12 cellular contexts compared by ENCODE assay signal in the genomic region with DNA sequence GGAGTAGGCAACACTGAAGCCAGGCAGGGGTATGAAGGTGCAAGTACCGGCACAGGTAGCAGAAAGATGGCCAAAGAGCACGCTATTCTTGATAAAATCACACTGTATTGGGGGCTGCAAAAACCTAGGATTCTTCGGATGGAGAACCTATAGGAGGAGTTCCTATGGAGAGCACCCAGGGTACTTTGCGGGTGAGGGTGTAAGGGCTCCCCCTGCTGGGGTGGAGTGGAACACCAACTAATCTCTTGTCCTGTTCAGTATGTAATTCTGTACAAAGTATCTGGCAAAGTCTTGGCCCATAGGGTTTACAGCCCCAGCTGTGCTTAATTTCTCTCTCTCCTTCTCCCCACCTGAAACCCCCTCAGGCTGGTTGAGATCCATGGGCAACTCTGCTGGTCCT.
DNase-seq lines count a peak whose midpoint lies in the region; ATAC-seq, FAIRE-seq and TF ChIP-seq lines count a peak whose summit lies in the region.
"Had no signal": no experiment of that assay in that cellular context is flagged by ENCODE, and none has a peak within 500 bp of the region (broad histone marks: within the 10 kb centered on the region; RNA-seq: fewer than 3 reads in every experiment).

No MANE protein-coding gene starts in this region.

- POLR2A ChIA-PET in SK-N-SH (lab: Yijun Ruan, JAX) (no interaction called here), GM12878 (lab: Charles Lee) (no interaction called here)

- TF ChIP-seq POLR2A in GM12878 (IDR thresholded peaks at IDR 0.05; ENCODE audit: low read depth, low read length): no peak

- no peaks in the 10 kb centered on the region for H3K27me3 Mint-ChIP-seq in neural progenitor cell (ENCODE audit: insufficient read depth, low read depth)

- TF ChIP-seq CTCF in SK-N-SH (IDR thresholded peaks at IDR 0.05): peak; percentile 55
- TF ChIP-seq CTCF in GM12878 (IDR thresholded peaks at IDR 0.05 in 2 of 3, conservative IDR thresholded peaks at IDR 0.05 in 1 of 3; ENCODE audit: control insufficient read depth in 2 of 3, extremely low read depth in 1 of 3, insufficient read depth in 1 of 3, low read depth in 3 of 3, low read length in 3 of 3): peak; percentile 41 to 50 (median 48); a peak in 5 of 6 replicates
- peak; percentile 52 for TF ChIP-seq CTCF in neural progenitor cell (IDR thresholded peaks at IDR 0.05)

- H3K4me2 ChIP-seq in SK-N-SH (no peak overlapping the region), GM12878 (ENCODE audit: control insufficient read depth, insufficient read depth) (no peak overlapping the region), neural progenitor cell (no peak overlapping the region)
- H3K4me2 ChIP-seq: BLaER1 treated with 17β-estradiol and CSF1 and Interleukin-3, amounts not matched to agents 10 nM and 100 nM had no signal

- H3K27ac Mint-ChIP-seq in neural progenitor cell: no peak overlapping the region
- H3K27ac Mint-ChIP-seq: naive B cell; stimulated activated memory B cell treated with anti-CD40 and anti-IgM and Interleukin-4, amounts not matched to agents 10 μg/mL and 1 μg/mL and 100 μg/mL, for 72 hours had no signal

- no peak for TF ChIP-seq EP300 in SK-N-SH (IDR thresholded peaks at IDR 0.05; ENCODE audit: borderline replicate concordance in 1 of 2, low read depth in 1 of 2, low read length in 1 of 2)
- no peak for TF ChIP-seq EP300 in GM12878 (IDR thresholded peaks at IDR 0.05; ENCODE audit: borderline replicate concordance in 1 of 2, control insufficient read depth in 1 of 2, low read depth in 2 of 2, low read length in 2 of 2)

- intact Hi-C loops in GM12878 (cut with micrococcal nuclease; ENCODE audit: unreplicated experiment): no loop called here

- H3K9me3 Mint-ChIP-seq in neural progenitor cell: no peaks in the 10 kb centered on the region
- H3K9me3 Mint-ChIP-seq: stimulated activated memory B cell treated with anti-CD40 and anti-IgM and Interleukin-4, amounts not matched to agents 10 μg/mL and 1 μg/mL and 100 μg/mL, for 72 hours had no signal

- RAD21 ChIA-PET in GM12878 (lab: Charles Lee; ENCODE audit: unreplicated experiment): interaction anchor here (1.0 kb wide), 1 partner anchor 11 kb away, joined by 3 read pairs; no protein-coding TSS in a partner anchor

- no peaks in the 10 kb centered on the region for H3K9me3 ChIP-seq in SK-N-SH
- no peaks in the 10 kb centered on the region for H3K9me3 ChIP-seq in GM12878 (replicated peaks; ENCODE audit: control insufficient read depth, insufficient read depth, low read length)
- H3K9me3 ChIP-seq in neural progenitor cell (ENCODE audit: low read depth): no peaks in the 10 kb centered on the region

- H3K9ac ChIP-seq in SK-N-SH (no peak overlapping the region), GM12878 (ENCODE audit: control insufficient read depth, insufficient read depth, low read length) (no peak overlapping the region), neural progenitor cell (no peak overlapping the region)
- H3K9ac ChIP-seq: BLaER1 treated with 17β-estradiol and CSF1 and Interleukin-3, amounts not matched to agents 10 nM and 100 nM had no signal

- no peak overlapping the region for H2AFZ ChIP-seq in SK-N-SH (ENCODE audit: low read depth)
- H2AFZ ChIP-seq in GM12878 (ENCODE audit: control insufficient read depth, low read depth, low read length): no peak overlapping the region
- no peak overlapping the region for H2AFZ ChIP-seq in neural progenitor cell (replicated peaks)

- no peaks in the 10 kb centered on the region for H3K79me2 ChIP-seq in SK-N-SH (ENCODE audit: insufficient read depth)
- no peaks in the 10 kb centered on the region for H3K79me2 ChIP-seq in GM12878 (ENCODE audit: control insufficient read depth, insufficient read depth, low read length)
- H3K79me2 ChIP-seq in neural progenitor cell (ENCODE audit: low read depth): no peaks in the 10 kb centered on the region

- in situ Hi-C loops in GM12878 (cut with MboI): no loop called here

- WGBS in SK-N-SH (ENCODE audit: low lambda C conversion rate): 73% methylated on average over 2 of the region's 4 CpGs
- WGBS in GM12878 (ENCODE audit: insufficient coverage, insufficient replicate concordance, low lambda C conversion rate, missing lambda C conversion rate): 49% methylated on average over 4 of the region's 4 CpGs

- SMC1A ChIA-PET in GM12878 (lab: Charles Lee; ENCODE audit: uncharacterized antibody, unreplicated experiment): no interaction called here

- H3K27ac ChIP-seq in SK-N-SH (ENCODE audit: low read depth in 2 of 2, low read length in 1 of 2) (no peak overlapping the region), GM12878 (ENCODE audit: control insufficient read depth, insufficient read depth) (no peak overlapping the region), neural progenitor cell (no peak overlapping the region)
- H3K27ac ChIP-seq: BLaER1 treated with 17β-estradiol and CSF1 and Interleukin-3, amounts not matched to agents 10 nM and 100 nM had no signal

- CTCF ChIA-PET in SK-N-SH (lab: Yijun Ruan, JAX) (interaction anchor here (0.6 to 5.7 kb wide), 6 partner anchors 11 to 611 kb away, joined by 3 to 49 read pairs (median 4); no protein-coding TSS in a partner anchor), GM12878 (lab: Yijun Ruan, JAX) (interaction anchor here (1.0 to 5.6 kb wide), 3 partner anchors 9 to 27 kb away, joined by 3 to 32 read pairs (median 6); no protein-coding TSS in a partner anchor)

- peaks cover 5% of the 10 kb centered on the region for H3K4me1 Mint-ChIP-seq in neural progenitor cell
- H3K4me1 Mint-ChIP-seq: naive B cell; stimulated activated memory B cell treated with anti-CD40 and anti-IgM and Interleukin-4, amounts not matched to agents 10 μg/mL and 1 μg/mL and 100 μg/mL, for 72 hours had no signal

- H3K36me3 ChIP-seq in SK-N-SH (replicated peaks in 1 of 2; ENCODE audit: control insufficient read depth in 1 of 2, insufficient read depth in 2 of 2, low read length in 1 of 2): no peaks in the 10 kb centered on the region
- H3K36me3 ChIP-seq in GM12878 (ENCODE audit: control insufficient read depth in 2 of 2, insufficient read depth in 2 of 2, low read length in 1 of 2): no peaks in the 10 kb centered on the region
- no peaks in the 10 kb centered on the region for H3K36me3 ChIP-seq in neural progenitor cell
- H3K36me3 ChIP-seq: BLaER1 treated with 17β-estradiol and CSF1 and Interleukin-3, amounts not matched to agents 10 nM and 100 nM had no signal

- H3F3A ChIP-seq in SK-N-SH (replicated peaks; ENCODE audit: insufficient read depth): no peaks in the 10 kb centered on the region
- H3F3A ChIP-seq in neural progenitor cell (ENCODE audit: low read depth): no peaks in the 10 kb centered on the region

- H3K4me3 ChIP-seq in SK-N-SH (ENCODE audit: low read depth in 2 of 2, low read length in 1 of 2): no peak overlapping the region
- H3K4me3 ChIP-seq in GM12878: no peak overlapping the region
- H3K4me3 ChIP-seq in neural progenitor cell: no peak overlapping the region
- H3K4me3 ChIP-seq: BLaER1 treated with 17β-estradiol and CSF1 and Interleukin-3, amounts not matched to agents 10 nM and 100 nM had no signal

- H3K36me3 Mint-ChIP-seq in neural progenitor cell: no peaks in the 10 kb centered on the region
- H3K36me3 Mint-ChIP-seq: naive B cell; stimulated activated memory B cell treated with anti-CD40 and anti-IgM and Interleukin-4, amounts not matched to agents 10 μg/mL and 1 μg/mL and 100 μg/mL, for 72 hours had no signal

- no peak for FAIRE-seq in GM12878 (lab: Jason Lieb, UNC)

- BruUV-seq in GM12878 (replicated peaks; lab: Mats Ljungman, UMichigan): no TSS peak

- H3K27me3 ChIP-seq in SK-N-SH (ENCODE audit: insufficient read depth): no peaks in the 10 kb centered on the region
- no peaks in the 10 kb centered on the region for H3K27me3 ChIP-seq in GM12878 (replicated peaks in 1 of 2; ENCODE audit: control insufficient read depth in 2 of 2, insufficient read depth in 2 of 2, low read length in 1 of 2)
- H3K27me3 ChIP-seq in neural progenitor cell: no peaks in the 10 kb centered on the region
- H3K27me3 ChIP-seq: BLaER1 treated with 17β-estradiol and CSF1 and Interleukin-3, amounts not matched to agents 10 nM and 100 nM had no signal

- H3K9me2 ChIP-seq in SK-N-SH: no peaks in the 10 kb centered on the region

- DNase-seq in SK-N-SH (peak; percentile 32), HT-29 (ENCODE audit: low spot score) (peak; percentile 25), GM12878 (ENCODE audit: low read depth, low spot score) (no peak), neural progenitor cell (ENCODE audit: low spot score) (no peak), SHP77 (lab: John Stamatoyannopoulos, UW) (no peak), RPMI8226 (no peak)
- DNase-seq: effector CD4-positive, alpha-beta T cell; naive B cell had no signal

- ATAC-seq in SK-N-SH treated with all-trans-retinoic acid at 6 μM for 48 hours (no peak), GM12878 (peak; percentile 61; the same call in 2 of the 3 replicates), GM19035 (IDR thresholded peaks at IDR 0.05; ENCODE audit: unreplicated experiment) (no peak)
- ATAC-seq: stimulated activated memory B cell treated with anti-CD40 and anti-IgM and Interleukin-4, amounts not matched to agents 10 μg/mL and 1 μg/mL and 100 μg/mL, for 72 hours had no signal

- H3K4me1 ChIP-seq in SK-N-SH (ENCODE audit: control insufficient read depth in 1 of 2, insufficient read depth in 2 of 2, low read depth in 1 of 2, low read length in 1 of 2) (no peaks in the 10 kb centered on the region; a peak in 2 of 4 replicates), GM12878 (ENCODE audit: control insufficient read depth, insufficient read depth, low read length) (no peaks in the 10 kb centered on the region), neural progenitor cell (no peaks in the 10 kb centered on the region)
- H3K4me1 ChIP-seq: BLaER1 treated with 17β-estradiol and CSF1 and Interleukin-3, amounts not matched to agents 10 nM and 100 nM had no signal

- H4K20me1 ChIP-seq in SK-N-SH (ENCODE audit: insufficient read depth) (no peaks in the 10 kb centered on the region), GM12878 (ENCODE audit: control insufficient read depth, insufficient read depth) (no peaks in the 10 kb centered on the region), neural progenitor cell (ENCODE audit: low read depth) (no peaks in the 10 kb centered on the region)
- H4K20me1 ChIP-seq: BLaER1 treated with 17β-estradiol and CSF1 and Interleukin-3, amounts not matched to agents 10 nM and 100 nM had no signal

- no peak overlapping the region for H3K4me3 Mint-ChIP-seq in neural progenitor cell
- H3K4me3 Mint-ChIP-seq: naive B cell; stimulated activated memory B cell treated with anti-CD40 and anti-IgM and Interleukin-4, amounts not matched to agents 10 μg/mL and 1 μg/mL and 100 μg/mL, for 72 hours had no signal

- TF ChIP-seq RAD21 in SK-N-SH (IDR thresholded peaks at IDR 0.05; ENCODE audit: low read length) (no peak), GM12878 (IDR thresholded peaks at IDR 0.05; ENCODE audit: insufficient read depth, low read depth, low read length) (no peak)

TF ChIP-seq in SK-N-SH, 30 proteins besides CTCF, POLR2A, EP300 and RAD21 (continues in another document):
- no peak for TF ChIP-seq TCF12 (IDR thresholded peaks at IDR 0.05)

Comparison
In these comparisons a context has a peak if more than half of its experiments do, and no peak if none do; other contexts are left out.
1. DNase-seq: peak in SK-N-SH (single experiment) and HT-29 (single experiment); none in GM12878 (single experiment), neural progenitor cell (single experiment), SHP77 (0 of 2) and RPMI8226 (single experiment).
2. Peak in every context shown above with its lines, with median percentiles within 50 percentile points of each other: CTCF ChIP-seq.